ENCODE assay signal across 1 cellular context in the genomic region with DNA sequence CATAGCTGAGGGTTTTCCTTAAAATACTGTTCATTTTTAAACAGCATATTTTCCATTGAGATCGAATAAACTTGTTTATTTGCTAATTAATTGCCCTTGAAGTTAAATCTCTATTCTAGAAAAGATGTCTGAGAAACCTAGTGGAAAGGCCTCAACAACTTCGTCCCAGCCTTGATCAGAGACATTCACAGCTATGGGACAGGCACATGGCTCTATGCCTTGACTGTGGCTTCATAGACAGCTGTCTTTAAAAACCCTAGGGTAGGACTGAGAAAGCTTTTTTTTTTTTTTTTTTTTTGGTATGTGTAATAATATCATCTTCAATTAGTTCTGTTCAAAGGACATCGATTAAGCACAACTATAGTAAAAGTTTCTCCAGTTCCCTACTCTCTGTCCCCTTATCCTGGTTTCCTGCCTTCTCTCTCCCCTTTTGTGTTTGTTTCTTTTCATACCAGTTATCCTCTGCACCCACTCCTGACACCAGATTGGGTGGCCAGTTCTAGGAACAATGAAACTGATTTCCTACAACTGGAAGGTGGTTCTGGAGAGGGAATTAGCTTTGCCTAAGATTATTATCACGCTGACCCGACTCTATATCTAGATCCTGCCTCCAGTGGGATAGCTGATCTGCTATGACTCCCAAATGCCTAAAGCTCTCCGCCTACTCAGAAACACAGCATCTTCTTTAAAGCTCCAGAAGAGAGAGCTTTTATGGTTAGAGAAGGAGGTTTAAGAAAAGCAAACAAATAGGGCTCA.
TF ChIP-seq lines count a peak whose summit lies in the region.

No MANE protein-coding gene starts in this region.

TF ChIP-seq in HCT116, 20 proteins besides CTCF, POLR2A, EP300 and RAD21:
- TF ChIP-seq, protein P1, sequence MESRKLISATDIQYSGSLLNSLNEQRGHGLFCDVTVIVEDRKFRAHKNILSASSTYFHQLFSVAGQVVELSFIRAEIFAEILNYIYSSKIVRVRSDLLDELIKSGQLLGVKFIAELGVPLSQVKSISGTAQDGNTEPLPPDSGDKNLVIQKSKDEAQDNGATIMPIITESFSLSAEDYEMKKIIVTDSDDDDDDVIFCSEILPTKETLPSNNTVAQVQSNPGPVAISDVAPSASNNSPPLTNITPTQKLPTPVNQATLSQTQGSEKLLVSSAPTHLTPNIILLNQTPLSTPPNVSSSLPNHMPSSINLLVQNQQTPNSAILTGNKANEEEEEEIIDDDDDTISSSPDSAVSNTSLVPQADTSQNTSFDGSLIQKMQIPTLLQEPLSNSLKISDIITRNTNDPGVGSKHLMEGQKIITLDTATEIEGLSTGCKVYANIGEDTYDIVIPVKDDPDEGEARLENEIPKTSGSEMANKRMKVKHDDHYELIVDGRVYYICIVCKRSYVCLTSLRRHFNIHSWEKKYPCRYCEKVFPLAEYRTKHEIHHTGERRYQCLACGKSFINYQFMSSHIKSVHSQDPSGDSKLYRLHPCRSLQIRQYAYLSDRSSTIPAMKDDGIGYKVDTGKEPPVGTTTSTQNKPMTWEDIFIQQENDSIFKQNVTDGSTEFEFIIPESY (IDR thresholded peaks at IDR 0.05; ENCODE audit: extremely low read depth, insufficient replicate concordance, low read length) = no peak
- TF ChIP-seq SIN3A (IDR thresholded peaks at IDR 0.05; ENCODE audit: low read depth) (no peak), CBX3 (IDR thresholded peaks at IDR 0.05; ENCODE audit: low read depth) (no peak), SRF (IDR thresholded peaks at IDR 0.05; ENCODE audit: low read depth) (no peak), EGR1 (IDR thresholded peaks at IDR 0.05; ENCODE audit: low read depth) (no peak), YY1 (IDR thresholded peaks at IDR 0.05; ENCODE audit: extremely low read depth, insufficient replicate concordance, low read depth, low read length) (no peak), ATF3 (IDR thresholded peaks at IDR 0.05) (no peak), POLR2AphosphoS5 (IDR thresholded peaks at IDR 0.05; ENCODE audit: low read depth, low read length) (no peak), TCF7L2 (IDR thresholded peaks at IDR 0.05; ENCODE audit: borderline replicate concordance, extremely low read depth, insufficient read depth, insufficient read length) (no peak), FOSL1 (IDR thresholded peaks at IDR 0.05; ENCODE audit: low read depth) (no peak), JUND (IDR thresholded peaks at IDR 0.05) (no peak)
- TF ChIP-seq, protein P2, sequence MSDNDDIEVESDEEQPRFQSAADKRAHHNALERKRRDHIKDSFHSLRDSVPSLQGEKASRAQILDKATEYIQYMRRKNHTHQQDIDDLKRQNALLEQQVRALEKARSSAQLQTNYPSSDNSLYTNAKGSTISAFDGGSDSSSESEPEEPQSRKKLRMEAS (IDR thresholded peaks at IDR 0.05) = no peak
